Comparison of ENCODE assay signal across 26 cellular contexts in genomic region chr7:154577141-154577540, GRCh38.
"Had no signal": no experiment of that assay in that cellular context is flagged by ENCODE, and none has a peak within 500 bp of the region (broad histone marks: within the 10 kb centered on the region; RNA-seq: fewer than 3 reads in every experiment).

No MANE protein-coding gene starts in this region.

- H3K4me1 Mint-ChIP-seq: naive thymus-derived CD8-positive, alpha-beta T cell; nephron progenitor cell; stimulated activated effector memory CD8-positive, alpha-beta T cell treated with anti-CD3 and anti-CD28 coated beads, Interleukin-12 subunit alpha, Interleukin-12 subunit beta, amount 100 ng/mL, for 72 hours; stimulated activated naive B cell treated with anti-CD40 and anti-IgM and Interleukin-4, amounts not matched to agents 10 μg/mL and 1 μg/mL and 100 μg/mL, for 72 hours had no signal

- H3K27me3 ChIP-seq: neural progenitor cell, pancreas, right lobe of liver, sigmoid colon, stomach, thyroid gland, tibial nerve, upper lobe of left lung, vagina had no signal

- H3K4me1 ChIP-seq: neural progenitor cell, pancreas, psoas muscle, right lobe of liver, sigmoid colon, stomach, thyroid gland, tibial nerve, upper lobe of left lung, vagina had no signal

- H3K27ac ChIP-seq: neural progenitor cell, pancreas, psoas muscle, right lobe of liver, sigmoid colon, stomach, thoracic aorta, thyroid gland, tibial nerve, upper lobe of left lung, vagina had no signal

- H3K4me3 Mint-ChIP-seq: naive thymus-derived CD8-positive, alpha-beta T cell; natural killer cell treated with Interleukin-12 subunit alpha and Interleukin-12 subunit beta and Interleukin-15 and Interleukin-18, amount 100 ng/mL, for 72 hours; nephron progenitor cell; neural progenitor cell; stimulated activated effector memory CD8-positive, alpha-beta T cell treated with anti-CD3 and anti-CD28 coated beads, Interleukin-12 subunit alpha, Interleukin-12 subunit beta, amount 100 ng/mL, for 72 hours; stimulated activated naive B cell treated with anti-CD40 and anti-IgM and Interleukin-4, amounts not matched to agents 10 μg/mL and 1 μg/mL and 100 μg/mL, for 72 hours; stimulated activated naive CD8-positive, alpha-beta T cell treated with anti-CD3 and anti-CD28 coated beads, Interleukin-15, Interleukin-2, amounts not matched to agents 100 ng/mL and 50 ng/mL, for 24 hours had no signal

- DNase-seq: naive thymus-derived CD8-positive, alpha-beta T cell; nephron progenitor cell; occipital lobe; pancreas; psoas muscle; right cardiac atrium; right lobe of liver; sigmoid colon; small intestine; stimulated activated CD4-positive, alpha-beta T cell treated with anti-CD3 and anti-CD28 coated beads, Interleukin-15, amount 100 ng/mL, for 24 hours; stimulated activated CD4-positive, alpha-beta T cell treated with anti-CD3 and anti-CD28 coated beads, Interleukin-2, amount 100 ng/mL, for 24 hours; stimulated activated CD4-positive, alpha-beta T cell treated with anti-CD3 and anti-CD28 coated beads, Interleukin-2, amount 100 ng/mL, for 48 hours; stimulated activated CD4-positive, alpha-beta T cell treated with anti-CD3 and anti-CD28 coated beads, Interleukin-4, amount 100 ng/mL, for 24 hours; stimulated activated naive B cell treated with anti-CD40 and anti-IgM and Interleukin-4, amounts not matched to agents 10 μg/mL and 1 μg/mL and 100 μg/mL, for 72 hours; stimulated activated naive CD4-positive, alpha-beta T cell treated with Interleukin-2 at 50 U/mL for 16 hours; stomach; thyroid gland; trophoblast cell; upper lobe of left lung had no signal

- H3K9me3 Mint-ChIP-seq: neural progenitor cell had no signal

- H3K4me3 ChIP-seq: neural progenitor cell, pancreas, psoas muscle, right lobe of liver, sigmoid colon, stomach, thoracic aorta, thyroid gland, tibial nerve, upper lobe of left lung, vagina had no signal

- H3K27me3 Mint-ChIP-seq: natural killer cell treated with Interleukin-12 subunit alpha and Interleukin-12 subunit beta and Interleukin-15 and Interleukin-18, amount 100 ng/mL, for 72 hours; stimulated activated naive B cell treated with anti-CD40 and anti-IgM and Interleukin-4, amounts not matched to agents 10 μg/mL and 1 μg/mL and 100 μg/mL, for 72 hours; stimulated activated naive CD8-positive, alpha-beta T cell treated with anti-CD3 and anti-CD28 coated beads, Interleukin-15, Interleukin-2, amounts not matched to agents 100 ng/mL and 50 ng/mL, for 24 hours had no signal

- H3K36me3 ChIP-seq: neural progenitor cell, pancreas, right lobe of liver, sigmoid colon, stomach, thoracic aorta, thyroid gland, tibial nerve, upper lobe of left lung, vagina had no signal

- ATAC-seq: naive thymus-derived CD8-positive, alpha-beta T cell; pancreas; right cardiac atrium; right lobe of liver; stimulated activated effector memory CD8-positive, alpha-beta T cell treated with anti-CD3 and anti-CD28 coated beads, Interleukin-12 subunit alpha, Interleukin-12 subunit beta, amount 100 ng/mL, for 72 hours; stimulated activated naive B cell treated with anti-CD40 and anti-IgM and Interleukin-4, amounts not matched to agents 10 μg/mL and 1 μg/mL and 100 μg/mL, for 72 hours had no signal

- H3K27ac Mint-ChIP-seq: naive thymus-derived CD8-positive, alpha-beta T cell; natural killer cell treated with Interleukin-12 subunit alpha and Interleukin-12 subunit beta and Interleukin-15 and Interleukin-18, amount 100 ng/mL, for 72 hours; nephron progenitor cell; neural progenitor cell; stimulated activated effector memory CD8-positive, alpha-beta T cell treated with anti-CD3 and anti-CD28 coated beads, Interleukin-12 subunit alpha, Interleukin-12 subunit beta, amount 100 ng/mL, for 72 hours; stimulated activated naive B cell treated with anti-CD40 and anti-IgM and Interleukin-4, amounts not matched to agents 10 μg/mL and 1 μg/mL and 100 μg/mL, for 72 hours; stimulated activated naive CD8-positive, alpha-beta T cell treated with anti-CD3 and anti-CD28 coated beads, Interleukin-15, Interleukin-2, amounts not matched to agents 100 ng/mL and 50 ng/mL, for 24 hours had no signal

- H3K9me3 ChIP-seq: pancreas, psoas muscle, right lobe of liver, sigmoid colon, stomach, thoracic aorta, thyroid gland, upper lobe of left lung, vagina had no signal

- H3K36me3 Mint-ChIP-seq: naive thymus-derived CD8-positive, alpha-beta T cell; natural killer cell treated with Interleukin-12 subunit alpha and Interleukin-12 subunit beta and Interleukin-15 and Interleukin-18, amount 100 ng/mL, for 72 hours; neural progenitor cell; stimulated activated naive B cell treated with anti-CD40 and anti-IgM and Interleukin-4, amounts not matched to agents 10 μg/mL and 1 μg/mL and 100 μg/mL, for 72 hours had no signal
